In genomic region chr13:47705185-47705584, GRCh38 we compare ENCODE assay signal across 1 cellular context.
A peak's percentile ranks its signal among the peaks of the same experiment; 100 is the strongest.
TF ChIP-seq lines count a peak whose summit lies in the region.

No MANE protein-coding gene starts in this region.

TF ChIP-seq in A549, 52 proteins besides CTCF, POLR2A, EP300 and RAD21 (continued from another document):
- TF ChIP-seq REST (IDR thresholded peaks at IDR 0.05) (no peak), TP53 (CRISPR knock-in tag; IDR thresholded peaks at IDR 0.05) (no peak), NPAS2 (CRISPR knock-in tag; IDR thresholded peaks at IDR 0.05; ENCODE audit: borderline replicate concordance) (no peak), MAFK (IDR thresholded peaks at IDR 0.05; ENCODE audit: partially characterized antibody) (peak; percentile 36)
